Comparison of ENCODE assay signal across 1 cellular context in genomic region chr4:74402692-74403460, GRCh38.
TF ChIP-seq lines count a peak whose summit lies in the region.

No MANE protein-coding gene starts in this region.

TF ChIP-seq in K562, 482 proteins besides CTCF, POLR2A, EP300 and RAD21 (continued from another document):
- TF ChIP-seq HMGN3 (IDR thresholded peaks at IDR 0.05; ENCODE audit: borderline replicate concordance, extremely low read depth, insufficient read length, low read depth, low read length) (no peak), ARID2 (IDR thresholded peaks at IDR 0.05) (no peak), RBM25 (IDR thresholded peaks at IDR 0.05; ENCODE audit: low read depth, low read length, severe bottlenecking) (no peak), CC2D1A (IDR thresholded peaks at IDR 0.05) (no peak)
